Comparison of ENCODE assay signal across 8 cellular contexts in the genomic region with DNA sequence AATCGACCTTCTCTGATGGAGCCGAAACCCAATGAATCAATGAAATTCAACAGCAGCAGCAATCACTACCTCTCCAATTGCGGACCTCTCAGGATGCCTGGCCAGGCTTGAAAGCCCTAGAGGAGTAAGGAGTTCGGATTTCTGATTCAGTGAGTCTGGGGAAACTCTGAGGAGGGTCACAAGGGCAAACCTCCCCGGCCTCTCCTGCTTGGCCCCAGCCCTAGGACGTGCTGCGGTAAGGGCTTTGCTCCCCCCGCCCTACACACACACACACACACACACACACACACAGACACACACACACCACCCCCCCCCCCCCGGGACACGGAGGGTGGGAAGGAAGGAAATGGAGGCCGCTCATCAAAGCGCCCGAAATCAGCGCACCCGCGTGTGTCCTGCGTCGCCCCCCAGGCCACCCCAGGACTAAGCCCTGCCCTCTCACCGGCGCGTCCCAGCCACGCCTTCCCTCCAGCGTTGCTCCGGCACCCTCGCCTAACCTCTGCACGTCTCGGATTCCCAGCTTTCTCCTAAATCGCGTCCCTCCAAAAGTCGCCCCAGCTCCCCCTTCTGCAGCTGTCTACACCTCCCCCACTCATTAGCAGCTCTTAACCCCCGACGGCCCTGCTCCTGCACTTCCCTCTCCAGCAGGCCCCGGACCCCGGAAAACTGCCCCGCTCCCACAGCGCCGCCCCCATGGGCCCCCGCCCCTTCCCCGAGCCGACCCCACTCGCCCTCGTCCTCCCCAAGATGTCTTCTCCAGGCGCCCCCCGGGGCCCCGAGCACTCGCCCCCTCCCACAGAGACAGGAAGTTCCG. TPM values are rescaled to one million over a fixed set of nuclear protein-coding genes. Genes with fewer than 3 reads are reported as not detected.
DNase-seq lines count a peak whose midpoint lies in the region; ATAC-seq lines count a peak whose summit lies in the region.

No MANE protein-coding gene starts in this region.

- H3K4me1 ChIP-seq in BLaER1 (peaks cover 59% of the 10 kb centered on the region), rectal smooth muscle tissue (ENCODE audit: control insufficient read depth, insufficient read depth, low read length) (peaks cover 6% of the 10 kb centered on the region)

- DNase-seq in NCI-H2171 treated with DMSO at 0.1 percent for 48 hours (lab: John Stamatoyannopoulos, UW) (peak; percentile 64), activated gamma-delta T cell treated with Interleukin-2 at 50 U/mL for 16 hours (peak; percentile 22), Right ventricle myocardium inferior (ENCODE audit: missing footprints) (peak; percentile 74), GDM1 (lab: John Stamatoyannopoulos, UW) (no peak), NCI-H2107 treated with DMSO at 0.1 percent for 48 hours (lab: John Stamatoyannopoulos, UW; ENCODE audit: unreplicated experiment) (no peak)

- H3K36me3 ChIP-seq in BLaER1 (no peaks in the 10 kb centered on the region), rectal smooth muscle tissue (ENCODE audit: control insufficient read depth, insufficient read depth, low read length) (no peaks in the 10 kb centered on the region)

- H3K27ac ChIP-seq in BLaER1 = peak overlapping the region; percentile 81
- peak overlapping the region; percentile 77 for H3K27ac ChIP-seq in rectal smooth muscle tissue (ENCODE audit: low read depth, low read length)

- H3K4me3 ChIP-seq in BLaER1 = peak overlapping the region; percentile 89
- peak overlapping the region; percentile 96 for H3K4me3 ChIP-seq in rectal smooth muscle tissue (ENCODE audit: low read length)

- H4K20me1 ChIP-seq in BLaER1 = peaks cover 52% of the 10 kb centered on the region

- H3K27me3 ChIP-seq in BLaER1 (no peaks in the 10 kb centered on the region), rectal smooth muscle tissue (ENCODE audit: control insufficient read depth, insufficient read depth, low read length) (no peaks in the 10 kb centered on the region)

- ATAC-seq in GM21360 (IDR thresholded peaks at IDR 0.05; ENCODE audit: unreplicated experiment) (peak; percentile 19), Right ventricle myocardium inferior (no peak)

- intact Hi-C loops in Right ventricle myocardium inferior (cut with DNase I) = loop anchor here (10.0 kb wide), 1 partner anchor 49 kb away; no protein-coding TSS in a partner anchor

- peak overlapping the region; percentile 84 for H3K9ac ChIP-seq in BLaER1
- H3K9ac ChIP-seq in rectal smooth muscle tissue (ENCODE audit: low read length) = peak overlapping the region; percentile 86

- no peaks in the 10 kb centered on the region for H3K9me3 ChIP-seq in BLaER1

- H3K4me2 ChIP-seq in BLaER1 = peak overlapping the region; percentile 82

RNA-seq across cellular contexts. Expression of a gene that starts 0.7 kb away (rescaled TPM):
- total RNA-seq in Right ventricle myocardium inferior = 64.9 TPM

Comparison
In these comparisons a context has a peak if more than half of its experiments do, and no peak if none do; other contexts are left out.
1. DNase-seq: peak in NCI-H2171 treated with DMSO at 0.1 percent for 48 hours (single experiment), activated gamma-delta T cell treated with Interleukin-2 at 50 U/mL for 16 hours (single experiment) and Right ventricle myocardium inferior (single experiment); none in GDM1 (single experiment) and NCI-H2107 treated with DMSO at 0.1 percent for 48 hours (single experiment).